ENCODE assay signal across 9 cellular contexts in genomic region chr2:88831792-88832248, GRCh38.
DNase-seq lines count a peak whose midpoint lies in the region; ATAC-seq, FAIRE-seq and TF ChIP-seq lines count a peak whose summit lies in the region.
"Had no signal": no experiment of that assay in that cellular context is flagged by ENCODE, and none has a peak within 500 bp of the region (broad histone marks: within the 10 kb centered on the region; RNA-seq: fewer than 3 reads in every experiment).

No MANE protein-coding gene starts in this region.

- no peak overlapping the region for H3K9ac ChIP-seq in GM23248

- intact Hi-C loops in gastrocnemius medialis (cut with DNase I; ENCODE audit: low total_unique reads) = no loop called here

- H3K4me1 Mint-ChIP-seq in IgD-negative memory B cell = peaks cover 28 to 44% (median 31%) of the 10 kb centered on the region in 3 donors

- H3K9me3 Mint-ChIP-seq in IgD-negative memory B cell = no peaks in the 10 kb centered on the region

- no peaks in the 10 kb centered on the region for H4K20me1 ChIP-seq in GM23248 (ENCODE audit: insufficient read depth)

- 0 out of 2 replicates have a peak, but pooled peaks cover 12% of the 10 kb centered on the region for H3K27me3 ChIP-seq in GM23248 (replicated peaks; ENCODE audit: insufficient read depth)
- H3K27me3 ChIP-seq in WERI-Rb-1 (ENCODE audit: insufficient read depth, low read depth, severe bottlenecking) = peaks cover 59% of the 10 kb centered on the region
- H3K27me3 ChIP-seq in gastrocnemius medialis = peaks cover 0 to 3% (median 3%) of the 10 kb centered on the region in 3 donors

- H2AFZ ChIP-seq in GM23248 = no peak overlapping the region

- WGBS in GM23248 (ENCODE audit: low coverage in 1 of 2, low lambda C conversion rate in 2 of 2, missing lambda C conversion rate in 2 of 2), 2 experiments = 31 to 35% methylated on average over 7 of the region's 7 CpGs

- peak overlapping the region; percentile 80 to 95 (median 92) for H3K4me3 Mint-ChIP-seq in IgD-negative memory B cell

- no peak for TF ChIP-seq POLR2A in gastrocnemius medialis (IDR thresholded peaks at IDR 0.05)

- H3K27ac Mint-ChIP-seq in IgD-negative memory B cell = peak overlapping the region; percentile 94 to 95 (median 94)

- no peak overlapping the region for H3K4me3 ChIP-seq in GM23248
- H3K4me3 ChIP-seq in WERI-Rb-1 (ENCODE audit: low read depth, low read length) = no peak overlapping the region
- H3K4me3 ChIP-seq in fibroblast of pulmonary artery (replicated peaks; ENCODE audit: low read depth, low read length) = no peak overlapping the region
- no peak overlapping the region for H3K4me3 ChIP-seq in gastrocnemius medialis

- no peaks in the 10 kb centered on the region for H3K79me2 ChIP-seq in GM23248 (ENCODE audit: insufficient read depth)

- no peaks in the 10 kb centered on the region for H3K4me1 ChIP-seq in GM23248 (ENCODE audit: insufficient read depth)
- no peaks in the 10 kb centered on the region for H3K4me1 ChIP-seq in gastrocnemius medialis

- H3K4me2 ChIP-seq in GM23248 (ENCODE audit: unreplicated experiment) = no peak overlapping the region

- FAIRE-seq in frontal cortex (lab: Jason Lieb, UNC) = no peak
- FAIRE-seq: islet of Langerhans had no signal

- H3K9me3 ChIP-seq in GM23248 (ENCODE audit: low read depth) (no peaks in the 10 kb centered on the region), WERI-Rb-1 (ENCODE audit: severe bottlenecking) (no peaks in the 10 kb centered on the region), gastrocnemius medialis (no peaks in the 10 kb centered on the region)

- in situ Hi-C loops in GM23248 (cut with MboI) = no loop called here
- in situ Hi-C loops in gastrocnemius medialis (cut with MboI; ENCODE audit: low sequenced_read_pairs in 4 of 4) = no loop called here

- H3K36me3 Mint-ChIP-seq in IgD-negative memory B cell = peaks cover 3% of the 10 kb centered on the region

- no peak for ATAC-seq in gastrocnemius medialis

- no peaks in the 10 kb centered on the region for H3K27me3 Mint-ChIP-seq in IgD-negative memory B cell

- no peaks in the 10 kb centered on the region for H3K9me2 ChIP-seq in GM23248 (ENCODE audit: insufficient read depth)

- peak; percentile 6 for DNase-seq in activated naive CD4-positive, alpha-beta T cell treated with Interleukin-2 at 50 U/mL for 16 hours
- no peak for DNase-seq in activated naive CD4-positive, alpha-beta T cell (lab: John Stamatoyannopoulos, UW)
- peak; percentile 33 for DNase-seq in GM23248
- DNase-seq in WERI-Rb-1 = peak; percentile 49
- DNase-seq in fibroblast of pulmonary artery (ENCODE audit: low read depth) = peak; percentile 56
- DNase-seq in gastrocnemius medialis = no peak
- DNase-seq in frontal cortex (ENCODE audit: low spot score in 2 of 2) = no peak

- TF ChIP-seq CTCF in WERI-Rb-1 (IDR thresholded peaks at IDR 0.05; ENCODE audit: low read depth, low read length) = peak; percentile 82
- TF ChIP-seq CTCF in fibroblast of pulmonary artery (IDR thresholded peaks at IDR 0.05; ENCODE audit: low read length, missing control alignments) = peak; percentile 77
- peak in 3 of 5 experiments; percentile 36 to 53 (median 41) for TF ChIP-seq CTCF in gastrocnemius medialis (IDR thresholded peaks at IDR 0.05 in 4 of 5, conservative IDR thresholded peaks at IDR 0.05 in 1 of 5)

- H3K36me3 ChIP-seq in GM23248 (ENCODE audit: low read depth) = no peaks in the 10 kb centered on the region
- H3K36me3 ChIP-seq in WERI-Rb-1 = no peaks in the 10 kb centered on the region
- no peaks in the 10 kb centered on the region for H3K36me3 ChIP-seq in gastrocnemius medialis

- H3K27ac ChIP-seq in GM23248 = no peak overlapping the region
- no peak overlapping the region for H3K27ac ChIP-seq in WERI-Rb-1
- H3K27ac ChIP-seq in gastrocnemius medialis = no peak overlapping the region

- H3F3A ChIP-seq in GM23248 (ENCODE audit: insufficient read depth) = no peaks in the 10 kb centered on the region

Comparison
In these comparisons a context has a peak if more than half of its experiments do, and no peak if none do; other contexts are left out.
1. DNase-seq: peak in activated naive CD4-positive, alpha-beta T cell treated with Interleukin-2 at 50 U/mL for 16 hours (single experiment), GM23248 (single experiment), WERI-Rb-1 (single experiment) and fibroblast of pulmonary artery (single experiment); none in activated naive CD4-positive, alpha-beta T cell (0 of 4), gastrocnemius medialis (0 of 2) and frontal cortex (0 of 2).
2. Peak in every context shown above with its lines, with median percentiles within 50 percentile points of each other: CTCF ChIP-seq.